ENCODE assay signal across 1 cellular context in the genomic region with DNA sequence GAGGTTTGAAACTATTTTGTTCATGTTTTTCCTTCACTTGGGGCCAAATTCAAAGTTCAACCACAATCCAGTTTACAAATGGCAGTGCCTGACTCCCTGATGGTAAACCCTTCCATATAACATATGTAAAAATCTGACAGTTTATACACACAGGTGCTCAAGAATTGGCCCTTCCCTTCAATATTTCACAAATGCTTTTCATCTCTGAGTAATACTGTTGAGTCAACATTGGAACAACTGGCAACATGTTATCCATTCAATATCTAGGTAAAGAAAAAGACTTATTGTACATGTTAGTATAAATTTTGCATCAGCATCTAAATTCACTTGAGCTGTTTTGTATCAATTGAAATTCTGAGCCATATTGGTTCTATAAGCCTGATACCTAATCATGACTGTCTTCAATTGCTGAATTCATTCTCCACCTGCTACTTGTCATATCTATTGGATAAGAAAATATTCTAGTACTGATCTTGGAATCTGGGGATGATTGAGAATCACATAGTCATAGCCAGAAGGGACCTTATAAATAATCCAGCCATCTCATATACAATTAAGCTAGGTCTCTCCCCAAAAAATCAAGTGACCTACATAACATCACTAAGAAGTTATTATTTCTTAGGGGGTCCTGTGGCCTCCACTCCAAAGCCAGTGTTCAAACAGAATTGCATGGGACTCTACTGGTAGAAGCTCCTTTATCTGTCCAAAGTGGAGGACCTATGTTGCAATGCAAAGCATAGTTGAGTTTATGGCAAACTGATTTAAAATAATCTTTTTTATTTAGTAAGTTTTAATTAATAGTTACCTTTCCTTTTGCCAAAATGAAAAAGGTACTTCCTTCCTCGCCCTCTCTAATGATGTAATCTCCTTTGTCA.
TF ChIP-seq lines count a peak whose summit lies in the region.

No MANE protein-coding gene starts in this region.

TF ChIP-seq in SK-N-SH, 30 proteins besides CTCF, POLR2A, EP300 and RAD21:
- no peak for TF ChIP-seq POLR2AphosphoS5 (IDR thresholded peaks at IDR 0.05; ENCODE audit: low read depth, low read length)
- no peak for TF ChIP-seq FOSL2 (IDR thresholded peaks at IDR 0.05; ENCODE audit: borderline replicate concordance, low read depth)
- no peak for TF ChIP-seq MAX (IDR thresholded peaks at IDR 0.05; ENCODE audit: low read depth)
- no peak for TF ChIP-seq USF2 (IDR thresholded peaks at IDR 0.05; ENCODE audit: borderline replicate concordance, low read depth, low read length)
- TF ChIP-seq RXRA (IDR thresholded peaks at IDR 0.05; ENCODE audit: borderline replicate concordance, low read depth): no peak
- TF ChIP-seq, protein P1, sequence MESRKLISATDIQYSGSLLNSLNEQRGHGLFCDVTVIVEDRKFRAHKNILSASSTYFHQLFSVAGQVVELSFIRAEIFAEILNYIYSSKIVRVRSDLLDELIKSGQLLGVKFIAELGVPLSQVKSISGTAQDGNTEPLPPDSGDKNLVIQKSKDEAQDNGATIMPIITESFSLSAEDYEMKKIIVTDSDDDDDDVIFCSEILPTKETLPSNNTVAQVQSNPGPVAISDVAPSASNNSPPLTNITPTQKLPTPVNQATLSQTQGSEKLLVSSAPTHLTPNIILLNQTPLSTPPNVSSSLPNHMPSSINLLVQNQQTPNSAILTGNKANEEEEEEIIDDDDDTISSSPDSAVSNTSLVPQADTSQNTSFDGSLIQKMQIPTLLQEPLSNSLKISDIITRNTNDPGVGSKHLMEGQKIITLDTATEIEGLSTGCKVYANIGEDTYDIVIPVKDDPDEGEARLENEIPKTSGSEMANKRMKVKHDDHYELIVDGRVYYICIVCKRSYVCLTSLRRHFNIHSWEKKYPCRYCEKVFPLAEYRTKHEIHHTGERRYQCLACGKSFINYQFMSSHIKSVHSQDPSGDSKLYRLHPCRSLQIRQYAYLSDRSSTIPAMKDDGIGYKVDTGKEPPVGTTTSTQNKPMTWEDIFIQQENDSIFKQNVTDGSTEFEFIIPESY (IDR thresholded peaks at IDR 0.05; ENCODE audit: borderline replicate concordance, low read depth): no peak
- TF ChIP-seq FOXJ3 (CRISPR knock-in tag; IDR thresholded peaks at IDR 0.05): no peak
- TF ChIP-seq SMC3 (IDR thresholded peaks at IDR 0.05; ENCODE audit: low read depth, low read length): no peak
- no peak for TF ChIP-seq GATA2 (CRISPR knock-in tag; IDR thresholded peaks at IDR 0.05)
- no peak for TF ChIP-seq TAF1 (IDR thresholded peaks at IDR 0.05; ENCODE audit: borderline replicate concordance, low read depth, low read length)
- no peak for TF ChIP-seq RFX5 (IDR thresholded peaks at IDR 0.05; ENCODE audit: low read length)
- TF ChIP-seq ELF1 (IDR thresholded peaks at IDR 0.05): no peak
- TF ChIP-seq TCF12 (IDR thresholded peaks at IDR 0.05): no peak
- TF ChIP-seq NRF1 (IDR thresholded peaks at IDR 0.05; ENCODE audit: low read depth, low read length): no peak
- TF ChIP-seq SIN3A (IDR thresholded peaks at IDR 0.05; ENCODE audit: borderline replicate concordance, low read depth, low read length): no peak
- TF ChIP-seq, protein P2, sequence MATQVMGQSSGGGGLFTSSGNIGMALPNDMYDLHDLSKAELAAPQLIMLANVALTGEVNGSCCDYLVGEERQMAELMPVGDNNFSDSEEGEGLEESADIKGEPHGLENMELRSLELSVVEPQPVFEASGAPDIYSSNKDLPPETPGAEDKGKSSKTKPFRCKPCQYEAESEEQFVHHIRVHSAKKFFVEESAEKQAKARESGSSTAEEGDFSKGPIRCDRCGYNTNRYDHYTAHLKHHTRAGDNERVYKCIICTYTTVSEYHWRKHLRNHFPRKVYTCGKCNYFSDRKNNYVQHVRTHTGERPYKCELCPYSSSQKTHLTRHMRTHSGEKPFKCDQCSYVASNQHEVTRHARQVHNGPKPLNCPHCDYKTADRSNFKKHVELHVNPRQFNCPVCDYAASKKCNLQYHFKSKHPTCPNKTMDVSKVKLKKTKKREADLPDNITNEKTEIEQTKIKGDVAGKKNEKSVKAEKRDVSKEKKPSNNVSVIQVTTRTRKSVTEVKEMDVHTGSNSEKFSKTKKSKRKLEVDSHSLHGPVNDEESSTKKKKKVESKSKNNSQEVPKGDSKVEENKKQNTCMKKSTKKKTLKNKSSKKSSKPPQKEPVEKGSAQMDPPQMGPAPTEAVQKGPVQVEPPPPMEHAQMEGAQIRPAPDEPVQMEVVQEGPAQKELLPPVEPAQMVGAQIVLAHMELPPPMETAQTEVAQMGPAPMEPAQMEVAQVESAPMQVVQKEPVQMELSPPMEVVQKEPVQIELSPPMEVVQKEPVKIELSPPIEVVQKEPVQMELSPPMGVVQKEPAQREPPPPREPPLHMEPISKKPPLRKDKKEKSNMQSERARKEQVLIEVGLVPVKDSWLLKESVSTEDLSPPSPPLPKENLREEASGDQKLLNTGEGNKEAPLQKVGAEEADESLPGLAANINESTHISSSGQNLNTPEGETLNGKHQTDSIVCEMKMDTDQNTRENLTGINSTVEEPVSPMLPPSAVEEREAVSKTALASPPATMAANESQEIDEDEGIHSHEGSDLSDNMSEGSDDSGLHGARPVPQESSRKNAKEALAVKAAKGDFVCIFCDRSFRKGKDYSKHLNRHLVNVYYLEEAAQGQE (IDR thresholded peaks at IDR 0.05; ENCODE audit: low read depth, low read length): no peak
